31 cellular contexts compared by ENCODE assay signal in genomic region chr22:17518379-17518778, GRCh38. TPM values are rescaled to one million over a fixed set of nuclear protein-coding genes. Genes with fewer than 3 reads are reported as not detected.
"Had no signal": no experiment of that assay in that cellular context is flagged by ENCODE, and none has a peak within 500 bp of the region (broad histone marks: within the 10 kb centered on the region; RNA-seq: fewer than 3 reads in every experiment).

No MANE protein-coding gene starts in this region.

- H3K4me1 ChIP-seq: esophagus squamous epithelium, parathyroid adenoma, right atrium auricular region, suprapubic skin, tibial artery, upper lobe of right lung had no signal

- H3K36me3 ChIP-seq: esophagus squamous epithelium, right atrium auricular region, suprapubic skin, tibial artery, upper lobe of right lung had no signal

- H3K4me3 ChIP-seq: esophagus squamous epithelium, right atrium auricular region, suprapubic skin, tibial artery, upper lobe of right lung had no signal

- H3K4me1 Mint-ChIP-seq: central memory CD8-positive, alpha-beta T cell; naive thymus-derived CD4-positive, alpha-beta T cell; neural crest cell had no signal

- DNase-seq: activated CD4-positive, alpha-beta T cell treated with anti-CD3 and anti-CD28 coated beads for 48 hours; activated CD4-positive, alpha-beta T cell treated with anti-CD3 and anti-CD28 coated beads, Interleukin-2, amount 50 U/mL, for 48 hours; activated CD8-positive, alpha-beta memory T cell treated with anti-CD3 and anti-CD28 coated beads, Interleukin-2, amount 50 U/mL, for 4 hours; activated gamma-delta T cell; activated naive CD4-positive, alpha-beta T cell treated with anti-CD3 and anti-CD28 coated beads, Interleukin-2, amount 50 U/mL, for 16 hours; activated T-cell treated with anti-CD3 and anti-CD28 coated beads, Interleukin-2, amount 50 U/mL, for 1 hour; amniotic stem cell; esophagus squamous epithelium; foreskin melanocyte; hippocampal formation; left cardiac atrium; mammary epithelial cell; naive thymus-derived CD4-positive, alpha-beta T cell; occipital lobe; stimulated activated CD4-positive, alpha-beta T cell treated with anti-CD3 and anti-CD28 coated beads, Interleukin-15, amount 100 ng/mL, for 24 hours; stimulated activated CD4-positive, alpha-beta T cell treated with anti-CD3 and anti-CD28 coated beads, Interleukin-2, amount 100 ng/mL, for 24 hours; stimulated activated naive CD4-positive, alpha-beta T cell; tibial artery; upper lobe of right lung had no signal

- H3K4me3 Mint-ChIP-seq: central memory CD8-positive, alpha-beta T cell; dendritic cell treated with granulocyte-macrophage colony-stimulating factor and Interleukin-4, amounts not matched to agents 40 ng/mL and 50 ng/mL, for 4 days; naive thymus-derived CD4-positive, alpha-beta T cell; neural crest cell had no signal

- H3K9ac ChIP-seq: parathyroid adenoma had no signal

- H3K36me3 Mint-ChIP-seq: naive thymus-derived CD4-positive, alpha-beta T cell had no signal

- H3K79me2 ChIP-seq: parathyroid adenoma had no signal

- H3K27me3 ChIP-seq: esophagus squamous epithelium, right atrium auricular region, suprapubic skin, upper lobe of right lung had no signal

- ATAC-seq: activated CD4-positive, CD25-positive, alpha-beta regulatory T cell treated with anti-CD3 and anti-CD28 coated beads, Interleukin-2, amount 50 U/mL, for 24 hours; left cardiac atrium; naive thymus-derived CD4-positive, alpha-beta T cell; upper lobe of right lung had no signal

- H3K27ac ChIP-seq: epithelial cell of prostate, esophagus squamous epithelium, parathyroid adenoma, right atrium auricular region, suprapubic skin, tibial artery, upper lobe of right lung, VCaP had no signal

- H3K9me3 ChIP-seq: esophagus squamous epithelium, right atrium auricular region, suprapubic skin, tibial artery, upper lobe of right lung had no signal

- H2AFZ ChIP-seq: parathyroid adenoma had no signal

- H3K9me3 Mint-ChIP-seq: central memory CD8-positive, alpha-beta T cell; dendritic cell treated with granulocyte-macrophage colony-stimulating factor and Interleukin-4, amounts not matched to agents 40 ng/mL and 50 ng/mL, for 4 days; neural crest cell had no signal

- H3K27ac Mint-ChIP-seq: dendritic cell treated with granulocyte-macrophage colony-stimulating factor and Interleukin-4, amounts not matched to agents 40 ng/mL and 50 ng/mL, for 4 days; naive thymus-derived CD4-positive, alpha-beta T cell had no signal

RNA-seq across cellular contexts. Expression of gene SLC25A18, which starts 44.9 kb away (rescaled TPM):
- total RNA-seq: activated CD8-positive, alpha-beta memory T cell treated with anti-CD3 and anti-CD28 coated beads for 36 hours; naive thymus-derived CD4-positive, alpha-beta T cell; pulmonary artery endothelial cell; T-helper 1 cell treated with Interleukin-12 subunit alpha and Interleukin-12 subunit beta and Interleukin-4 antibody, amounts not matched to agents 30 ng/mL and 1 ng/mL, for 36 hours had no signal
